ENCODE assay signal across 23 cellular contexts in the genomic region with DNA sequence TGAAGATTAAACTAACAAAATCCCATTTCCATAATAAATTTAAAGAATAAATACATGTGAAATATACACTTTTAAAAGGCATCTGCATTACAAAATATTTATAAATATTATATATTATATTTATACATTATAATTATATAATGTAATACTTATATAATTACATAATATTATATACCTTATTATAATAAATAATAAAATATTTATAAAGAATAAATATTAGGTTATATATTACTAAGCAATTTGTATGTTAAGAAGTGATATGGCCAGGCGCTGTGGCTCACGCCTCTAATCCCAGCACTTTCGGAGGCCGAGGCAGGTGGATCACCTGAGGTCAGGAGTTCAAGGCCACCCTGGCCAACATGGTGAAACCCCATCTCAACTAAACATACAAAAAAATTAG.
A peak's percentile ranks its signal among the peaks of the same experiment; 100 is the strongest.
DNase-seq lines count a peak whose midpoint lies in the region; ATAC-seq, FAIRE-seq and TF ChIP-seq lines count a peak whose summit lies in the region.
"Had no signal": no experiment of that assay in that cellular context is flagged by ENCODE, and none has a peak within 500 bp of the region (broad histone marks: within the 10 kb centered on the region; RNA-seq: fewer than 3 reads in every experiment).

No MANE protein-coding gene starts in this region.

- H3K4me2 ChIP-seq in osteoblast (ENCODE audit: insufficient read depth, low read length) = no peak overlapping the region
- H3K4me2 ChIP-seq: BLaER1 had no signal

- no peak overlapping the region for H2AFZ ChIP-seq in osteoblast (ENCODE audit: low read length)
- H2AFZ ChIP-seq: GM23248 had no signal

- no peaks in the 10 kb centered on the region for H3K36me3 Mint-ChIP-seq in activated CD4-positive, alpha-beta memory T cell treated with anti-CD3 and anti-CD28 coated beads, Interleukin-2, amount 10 ng/mL, durations not matched to agents 7 days and 5 days (ENCODE audit: low read depth)
- H3K36me3 Mint-ChIP-seq: CD4-positive, CD25-positive, alpha-beta regulatory T cell; CD8-positive, alpha-beta T cell had no signal

- TF ChIP-seq CTCF in pancreas (IDR thresholded peaks at IDR 0.05) (no peak), osteoblast (IDR thresholded peaks at IDR 0.05; ENCODE audit: extremely low read depth, low read depth, low read length) (no peak)

- H3K27ac Mint-ChIP-seq in activated CD4-positive, alpha-beta memory T cell treated with anti-CD3 and anti-CD28 coated beads, Interleukin-2, amount 10 ng/mL, durations not matched to agents 7 days and 5 days = no peak overlapping the region
- H3K27ac Mint-ChIP-seq: B cell; CD4-positive, CD25-positive, alpha-beta regulatory T cell; CD8-positive, alpha-beta T cell had no signal

- H3K27ac ChIP-seq in pancreas (no peak overlapping the region), osteoblast (ENCODE audit: low read depth, low read length) (no peak overlapping the region)
- H3K27ac ChIP-seq: BLaER1, C4-2B, GM23248 had no signal

- H3K4me1 ChIP-seq in pancreas = no peaks in the 10 kb centered on the region
- no peaks in the 10 kb centered on the region for H3K4me1 ChIP-seq in osteoblast (ENCODE audit: insufficient read depth, low read length)
- H3K4me1 ChIP-seq: BLaER1 had no signal

- H3K9me3 ChIP-seq in pancreas (no peaks in the 10 kb centered on the region), osteoblast (ENCODE audit: low read depth, low read length) (no peaks in the 10 kb centered on the region)
- H3K9me3 ChIP-seq: BLaER1, Caco-2 had no signal

- no peak for ATAC-seq in pancreas
- no peak for ATAC-seq in HG03045 (IDR thresholded peaks at IDR 0.05; ENCODE audit: unreplicated experiment)
- ATAC-seq: CD8-positive, alpha-beta T cell; GM12878 had no signal

- no peaks in the 10 kb centered on the region for H3K79me2 ChIP-seq in osteoblast (ENCODE audit: insufficient read depth, low read length)

- H3K4me1 Mint-ChIP-seq in activated CD4-positive, alpha-beta memory T cell treated with anti-CD3 and anti-CD28 coated beads, Interleukin-2, amount 10 ng/mL, durations not matched to agents 7 days and 5 days = no peaks in the 10 kb centered on the region
- H3K4me1 Mint-ChIP-seq: B cell had no signal

- POLR2A ChIA-PET in activated CD4-positive, alpha-beta memory T cell treated with anti-CD3 and anti-CD28 coated beads, Interleukin-2, amount 10 ng/mL, durations not matched to agents 7 days and 5 days (lab: Charles Lee) = no interaction called here

- H3K4me3 ChIP-seq in pancreas (no peak overlapping the region), osteoblast (ENCODE audit: insufficient read depth, low read length) (no peak overlapping the region)
- H3K4me3 ChIP-seq: BLaER1, GM12878, GM23248 had no signal

- 91 to 95% methylated on average over 4 of the region's 4 CpGs for WGBS in pancreas, 2 donors

- no peaks in the 10 kb centered on the region for H4K20me1 ChIP-seq in osteoblast (ENCODE audit: insufficient read depth, low read length)
- H4K20me1 ChIP-seq: BLaER1 had no signal

- no peaks in the 10 kb centered on the region for H3K9me3 Mint-ChIP-seq in activated CD4-positive, alpha-beta memory T cell treated with anti-CD3 and anti-CD28 coated beads, Interleukin-2, amount 10 ng/mL, durations not matched to agents 7 days and 5 days
- H3K9me3 Mint-ChIP-seq: CD8-positive, alpha-beta T cell had no signal

- H3K27me3 ChIP-seq in pancreas (no peaks in the 10 kb centered on the region), osteoblast (ENCODE audit: insufficient read depth, low read length) (no peaks in the 10 kb centered on the region)
- H3K27me3 ChIP-seq: BLaER1 had no signal

- H3K36me3 ChIP-seq in pancreas = no peaks in the 10 kb centered on the region
- no peaks in the 10 kb centered on the region for H3K36me3 ChIP-seq in osteoblast (ENCODE audit: insufficient read depth, low read length)
- H3K36me3 ChIP-seq: BLaER1 had no signal

- FAIRE-seq in G401.6 (lab: Jason Lieb, UNC) = peak; percentile 90
- peak; percentile 82 for FAIRE-seq in TTC549 (lab: Jason Lieb, UNC)
- FAIRE-seq in endometrium (lab: Jason Lieb, UNC) = peak; percentile 51
- peak; percentile 95 for FAIRE-seq in pancreas (lab: Jason Lieb, UNC)
- FAIRE-seq: GM12878, GM19239, H1 had no signal

- H3K4me3 Mint-ChIP-seq in activated CD4-positive, alpha-beta memory T cell treated with anti-CD3 and anti-CD28 coated beads, Interleukin-2, amount 10 ng/mL, durations not matched to agents 7 days and 5 days = no peak overlapping the region
- H3K4me3 Mint-ChIP-seq: B cell; CD4-positive, CD25-positive, alpha-beta regulatory T cell; CD8-positive, alpha-beta T cell had no signal

- CTCF ChIA-PET in activated CD4-positive, alpha-beta memory T cell treated with anti-CD3 and anti-CD28 coated beads, Interleukin-2, amount 10 ng/mL, durations not matched to agents 7 days and 5 days (lab: Charles Lee) = no interaction called here

- peaks cover 3% of the 10 kb centered on the region for H3K27me3 Mint-ChIP-seq in activated CD4-positive, alpha-beta memory T cell treated with anti-CD3 and anti-CD28 coated beads, Interleukin-2, amount 10 ng/mL, durations not matched to agents 7 days and 5 days
- H3K27me3 Mint-ChIP-seq: B cell had no signal

- DNase-seq in pancreas (no peak), osteoblast (ENCODE audit: insufficient read length, low spot score, missing footprints) (no peak)
- DNase-seq in activated CD4-positive, alpha-beta T cell treated with anti-CD3 and anti-CD28 coated beads for 4 hours = no peak
- no peak for DNase-seq in activated CD4-positive, alpha-beta memory T cell treated with anti-CD3 and anti-CD28 coated beads, Interleukin-2, amount 10 ng/mL, durations not matched to agents 7 days and 5 days
- DNase-seq: Caco-2; CD4-positive, CD25-positive, alpha-beta regulatory T cell; CD8-positive, alpha-beta T cell; DMS153; DND-41; GDM1; GM23248; H7; HCEC 1CT had no signal

- intact Hi-C loops in pancreas (cut with DNase I) = no loop called here
